11 cellular contexts compared by ENCODE assay signal in genomic region chr5:139764250-139764791, GRCh38. TPM values are rescaled to one million over a fixed set of nuclear protein-coding genes. Genes with fewer than 3 reads are reported as not detected.
DNase-seq lines count a peak whose midpoint lies in the region; ATAC-seq and TF ChIP-seq lines count a peak whose summit lies in the region.
"Had no signal": no experiment of that assay in that cellular context is flagged by ENCODE, and none has a peak within 500 bp of the region (broad histone marks: within the 10 kb centered on the region; RNA-seq: fewer than 3 reads in every experiment).

No MANE protein-coding gene starts in this region.

- H2AFZ ChIP-seq in smooth muscle cell (ENCODE audit: low read depth), result no peak overlapping the region

- TF ChIP-seq CTCF in testis (IDR thresholded peaks at IDR 0.05) (no peak), smooth muscle cell (IDR thresholded peaks at IDR 0.05; ENCODE audit: borderline replicate concordance, insufficient read depth, poor library complexity, severe bottlenecking) (no peak)

- no peak for TF ChIP-seq POLR2A in testis (IDR thresholded peaks at IDR 0.05)

- H3K4me3 ChIP-seq in BLaER1 (peak overlapping the region; percentile 52), H7 (ENCODE audit: insufficient read depth, low read depth, low read length) (no peak overlapping the region), testis (peak overlapping the region in 1 of 2 donors; percentile 8), smooth muscle cell (no peak overlapping the region)
- H3K4me3 ChIP-seq: right atrium auricular region had no signal

- peaks cover 18% of the 10 kb centered on the region for H4K20me1 ChIP-seq in BLaER1
- no peaks in the 10 kb centered on the region for H4K20me1 ChIP-seq in smooth muscle cell (ENCODE audit: low read depth)

- H3K4me1 ChIP-seq in BLaER1, result peaks cover 93% of the 10 kb centered on the region
- H3K4me1 ChIP-seq in testis, result peaks cover 10% of the 10 kb centered on the region
- peaks cover 17% of the 10 kb centered on the region for H3K4me1 ChIP-seq in smooth muscle cell (ENCODE audit: low read depth)

- H3F3A ChIP-seq in smooth muscle cell (ENCODE audit: low read depth), result no peaks in the 10 kb centered on the region

- H3K27ac ChIP-seq in BLaER1 (no peak overlapping the region), testis (no peak overlapping the region), smooth muscle cell (ENCODE audit: low read depth) (no peak overlapping the region)
- H3K27ac ChIP-seq: right atrium auricular region had no signal

- H3K9ac ChIP-seq in BLaER1 (no peak overlapping the region; the same call in 1 of the 2 replicates), smooth muscle cell (ENCODE audit: low read depth) (no peak overlapping the region)

- peak overlapping the region; percentile 93 for H3K4me2 ChIP-seq in BLaER1
- H3K4me2 ChIP-seq in smooth muscle cell, result no peak overlapping the region

- intact Hi-C loops in testis (cut with DNase I; ENCODE audit: low total_unique reads), result no loop called here

- H3K27me3 ChIP-seq in BLaER1 (peaks cover 2% of the 10 kb centered on the region; the same call in 1 of the 2 replicates), H7 (ENCODE audit: control insufficient read depth, insufficient read depth, low read length) (peaks cover 26% of the 10 kb centered on the region), testis (no peaks in the 10 kb centered on the region), smooth muscle cell (ENCODE audit: low read depth) (peaks cover 9% of the 10 kb centered on the region)
- H3K27me3 ChIP-seq: right atrium auricular region had no signal

- WGBS in testis, 2 donors, result 21% methylated on average over 38 of the region's 40 CpGs; no CpG with 5 or more reads in 1 of the 2 donors
- WGBS in smooth muscle cell (ENCODE audit: low lambda C conversion rate), result 25% methylated on average over 35 of the region's 40 CpGs

- DNase-seq in H7 (peak; percentile 98), anterior cingulate cortex (lab: John Stamatoyannopoulos, UW) (peak in 53 of 58 donors; percentile 15 to 91 (median 76)), left kidney (ENCODE audit: low read depth, low spot score) (peak; percentile 83), NCI-H82 treated with DMSO at 0.1 percent for 48 hours (lab: John Stamatoyannopoulos, UW; ENCODE audit: unreplicated experiment) (no peak), testis (no peak), smooth muscle cell (lab: John Stamatoyannopoulos, UW; ENCODE audit: unreplicated experiment) (no peak)
- DNase-seq: effector memory CD4-positive, alpha-beta T cell; EL had no signal

- H3K9me3 ChIP-seq in BLaER1 (no peaks in the 10 kb centered on the region), testis (no peaks in the 10 kb centered on the region), smooth muscle cell (replicated peaks; ENCODE audit: low read depth) (no peaks in the 10 kb centered on the region)
- H3K9me3 ChIP-seq: right atrium auricular region had no signal

- H3K79me2 ChIP-seq in smooth muscle cell (ENCODE audit: low read depth), result no peaks in the 10 kb centered on the region

- H3K36me3 ChIP-seq in BLaER1 (no peaks in the 10 kb centered on the region), H7 (replicated peaks; ENCODE audit: control insufficient read depth, insufficient read depth, low read length) (no peaks in the 10 kb centered on the region), testis (ENCODE audit: low read depth, missing control alignments) (no peaks in the 10 kb centered on the region), smooth muscle cell (ENCODE audit: low read depth) (no peaks in the 10 kb centered on the region)
- H3K36me3 ChIP-seq: right atrium auricular region had no signal

- no peak for ATAC-seq in GM21723 (IDR thresholded peaks at IDR 0.05; ENCODE audit: unreplicated experiment)

RNA-seq across cellular contexts. Expression of gene PSD2, which starts 31.3 kb away (rescaled TPM):
- total RNA-seq in H7 (2014; rRNA removed; shearing (Covaris generic)), result 0.10 and 0.33 TPM in 2 replicates
- 1 to 10 TPM; 1.9 to 2.0 TPM for total RNA-seq in testis
- 1.6 TPM for polyA plus RNA-seq in testis (ENCODE audit: insufficient read depth, low read depth, low replicate concordance)
- total RNA-seq in smooth muscle cell, result 0.72 and 0.81 TPM in 2 replicates
- 0.43 and 0.54 TPM in 2 replicates for polyA plus RNA-seq in smooth muscle cell

Comparison
In these comparisons a context has a peak if more than half of its experiments do, and no peak if none do; other contexts are left out.
1. DNase-seq: peak in H7 (single experiment), anterior cingulate cortex (53 of 58) and left kidney (single experiment); none in NCI-H82 treated with DMSO at 0.1 percent for 48 hours (single experiment), testis (single experiment) and smooth muscle cell (single experiment).